In the genomic region with DNA sequence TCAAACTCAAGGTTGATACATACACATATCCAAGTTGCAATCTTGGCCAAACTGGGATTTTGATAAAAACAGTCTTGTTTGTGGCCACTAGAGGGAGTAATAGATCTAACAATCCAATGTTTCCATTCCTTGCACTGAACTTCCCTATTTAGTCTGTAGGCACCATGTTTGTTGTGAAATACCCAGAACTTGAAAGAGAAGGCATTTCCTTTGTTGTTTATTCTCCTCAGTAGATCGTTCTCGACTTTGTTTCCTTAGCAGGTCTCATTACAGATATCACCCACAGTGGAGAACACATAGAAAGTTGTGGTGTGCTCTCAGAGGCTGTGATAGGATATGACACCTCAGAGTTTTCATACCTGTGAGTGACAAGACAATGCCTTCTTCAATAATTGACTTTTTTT, we compare ENCODE assay signal across 1 cellular context.
TF ChIP-seq lines count a peak whose summit lies in the region.

No MANE protein-coding gene starts in this region.

TF ChIP-seq in HepG2, 621 proteins besides CTCF, POLR2A, EP300 and RAD21 (continued from another document and continues in another):
- TF ChIP-seq, protein P1, sequence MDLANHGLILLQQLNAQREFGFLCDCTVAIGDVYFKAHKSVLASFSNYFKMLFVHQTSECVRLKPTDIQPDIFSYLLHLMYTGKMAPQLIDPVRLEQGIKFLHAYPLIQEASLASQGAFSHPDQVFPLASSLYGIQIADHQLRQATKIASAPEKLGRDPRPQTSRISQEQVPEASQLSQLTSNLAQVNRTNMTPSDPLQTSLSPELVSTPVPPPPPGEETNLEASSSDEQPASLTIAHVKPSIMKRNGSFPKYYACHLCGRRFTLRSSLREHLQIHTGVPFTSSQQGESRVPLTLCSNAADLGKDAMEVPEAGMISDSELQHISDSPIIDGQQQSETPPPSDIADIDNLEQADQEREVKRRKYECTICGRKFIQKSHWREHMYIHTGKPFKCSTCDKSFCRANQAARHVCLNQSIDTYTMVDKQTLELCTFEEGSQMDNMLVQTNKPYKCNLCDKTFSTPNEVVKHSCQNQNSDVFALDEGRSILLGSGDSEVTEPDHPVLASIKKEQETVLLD (CRISPR knock-in tag; IDR thresholded peaks at IDR 0.05; ENCODE audit: low read depth) = no peak
- TF ChIP-seq POGK (CRISPR knock-in tag; conservative IDR thresholded peaks at IDR 0.05) (no peak), FIP1L1 (IDR thresholded peaks at IDR 0.05; ENCODE audit: borderline replicate concordance, insufficient read depth, low read depth, low read length) (no peak), ZNF619 (CRISPR knock-in tag; IDR thresholded peaks at IDR 0.05) (no peak), RBAK (CRISPR knock-in tag; IDR thresholded peaks at IDR 0.05) (no peak), ZNF749 (CRISPR knock-in tag; IDR thresholded peaks at IDR 0.05; ENCODE audit: borderline replicate concordance) (no peak), ZNF367 (CRISPR knock-in tag; IDR thresholded peaks at IDR 0.05; ENCODE audit: borderline replicate concordance) (no peak), CENPT (CRISPR knock-in tag; IDR thresholded peaks at IDR 0.05; ENCODE audit: low read depth) (no peak), ZNF317 (CRISPR knock-in tag; IDR thresholded peaks at IDR 0.05) (peak; percentile 94), YEATS2 (CRISPR knock-in tag; IDR thresholded peaks at IDR 0.05; ENCODE audit: borderline replicate concordance) (no peak), ZNF780A (CRISPR knock-in tag; IDR thresholded peaks at IDR 0.05) (no peak), TCF7 (IDR thresholded peaks at IDR 0.05; ENCODE audit: low read depth) (peak; percentile 54), ZNF350 (CRISPR knock-in tag; IDR thresholded peaks at IDR 0.05; ENCODE audit: borderline replicate concordance, low read depth) (no peak), ZNF710 (CRISPR knock-in tag; IDR thresholded peaks at IDR 0.05; ENCODE audit: borderline replicate concordance) (no peak), IRF9 (CRISPR knock-in tag; IDR thresholded peaks at IDR 0.05; ENCODE audit: borderline replicate concordance) (no peak), GATAD2A (CRISPR knock-in tag; IDR thresholded peaks at IDR 0.05) (peak; percentile 60), IRF1 (CRISPR knock-in tag; IDR thresholded peaks at IDR 0.05; ENCODE audit: low read depth) (no peak), ZSCAN20 (CRISPR knock-in tag; IDR thresholded peaks at IDR 0.05; ENCODE audit: borderline replicate concordance) (no peak), ZNF138 (CRISPR knock-in tag; IDR thresholded peaks at IDR 0.05; ENCODE audit: low read depth) (no peak), SOX6 (IDR thresholded peaks at IDR 0.05) (no peak), SOX6 (CRISPR knock-in tag; IDR thresholded peaks at IDR 0.05) (peak; percentile 38; the same call in 1 of the 2 replicates), ZNF230 (CRISPR knock-in tag; IDR thresholded peaks at IDR 0.05) (no peak), MNT (IDR thresholded peaks at IDR 0.05) (no peak), ZNF713 (CRISPR knock-in tag; IDR thresholded peaks at IDR 0.05) (no peak), SMC3 (IDR thresholded peaks at IDR 0.05; ENCODE audit: low read length) (peak; percentile 85), HES4 (CRISPR knock-in tag; IDR thresholded peaks at IDR 0.05; ENCODE audit: borderline replicate concordance) (no peak), ASH2L (IDR thresholded peaks at IDR 0.05; ENCODE audit: insufficient read length, low read depth, low read length) (peak; percentile 20), TMF1 (CRISPR knock-in tag; IDR thresholded peaks at IDR 0.05; ENCODE audit: low read depth) (no peak), GATA4 (IDR thresholded peaks at IDR 0.05; ENCODE audit: borderline replicate concordance, low read depth) (no peak), ZNF256 (CRISPR knock-in tag; conservative IDR thresholded peaks at IDR 0.05) (no peak), ZNF292 (CRISPR knock-in tag; IDR thresholded peaks at IDR 0.05; ENCODE audit: borderline replicate concordance, low read depth) (no peak), RARA (CRISPR knock-in tag; IDR thresholded peaks at IDR 0.05) (no peak), STAG1 (CRISPR knock-in tag; IDR thresholded peaks at IDR 0.05) (peak; percentile 87), CC2D1A (CRISPR knock-in tag; IDR thresholded peaks at IDR 0.05) (no peak), ZNF577 (CRISPR knock-in tag; IDR thresholded peaks at IDR 0.05; ENCODE audit: borderline replicate concordance, low read depth) (no peak), ZBTB26 (CRISPR knock-in tag; IDR thresholded peaks at IDR 0.05; ENCODE audit: borderline replicate concordance) (no peak), AKAP8 (CRISPR knock-in tag; IDR thresholded peaks at IDR 0.05) (no peak), ELF3 (CRISPR knock-in tag; IDR thresholded peaks at IDR 0.05) (peak; percentile 70), ZNF687 (CRISPR knock-in tag; IDR thresholded peaks at IDR 0.05) (no peak)
- TF ChIP-seq, protein P2, sequence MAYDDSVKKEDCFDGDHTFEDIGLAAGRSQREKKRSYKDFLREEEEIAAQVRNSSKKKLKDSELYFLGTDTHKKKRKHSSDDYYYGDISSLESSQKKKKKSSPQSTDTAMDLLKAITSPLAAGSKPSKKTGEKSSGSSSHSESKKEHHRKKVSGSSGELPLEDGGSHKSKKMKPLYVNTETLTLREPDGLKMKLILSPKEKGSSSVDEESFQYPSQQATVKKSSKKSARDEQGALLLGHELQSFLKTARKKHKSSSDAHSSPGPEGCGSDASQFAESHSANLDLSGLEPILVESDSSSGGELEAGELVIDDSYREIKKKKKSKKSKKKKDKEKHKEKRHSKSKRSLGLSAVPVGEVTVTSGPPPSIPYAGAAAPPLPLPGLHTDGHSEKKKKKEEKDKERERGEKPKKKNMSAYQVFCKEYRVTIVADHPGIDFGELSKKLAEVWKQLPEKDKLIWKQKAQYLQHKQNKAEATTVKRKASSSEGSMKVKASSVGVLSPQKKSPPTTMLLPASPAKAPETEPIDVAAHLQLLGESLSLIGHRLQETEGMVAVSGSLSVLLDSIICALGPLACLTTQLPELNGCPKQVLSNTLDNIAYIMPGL (CRISPR knock-in tag; IDR thresholded peaks at IDR 0.05; ENCODE audit: borderline replicate concordance in 1 of 2, low read depth in 1 of 2) = no peak
- TF ChIP-seq, protein P3, sequence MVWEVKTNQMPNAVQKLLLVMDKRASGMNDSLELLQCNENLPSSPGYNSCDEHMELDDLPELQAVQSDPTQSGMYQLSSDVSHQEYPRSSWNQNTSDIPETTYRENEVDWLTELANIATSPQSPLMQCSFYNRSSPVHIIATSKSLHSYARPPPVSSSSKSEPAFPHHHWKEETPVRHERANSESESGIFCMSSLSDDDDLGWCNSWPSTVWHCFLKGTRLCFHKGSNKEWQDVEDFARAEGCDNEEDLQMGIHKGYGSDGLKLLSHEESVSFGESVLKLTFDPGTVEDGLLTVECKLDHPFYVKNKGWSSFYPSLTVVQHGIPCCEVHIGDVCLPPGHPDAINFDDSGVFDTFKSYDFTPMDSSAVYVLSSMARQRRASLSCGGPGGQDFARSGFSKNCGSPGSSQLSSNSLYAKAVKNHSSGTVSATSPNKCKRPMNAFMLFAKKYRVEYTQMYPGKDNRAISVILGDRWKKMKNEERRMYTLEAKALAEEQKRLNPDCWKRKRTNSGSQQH (CRISPR knock-in tag; IDR thresholded peaks at IDR 0.05; ENCODE audit: low read depth) = no peak
